ENCODE assay signal across 8 cellular contexts in the genomic region with DNA sequence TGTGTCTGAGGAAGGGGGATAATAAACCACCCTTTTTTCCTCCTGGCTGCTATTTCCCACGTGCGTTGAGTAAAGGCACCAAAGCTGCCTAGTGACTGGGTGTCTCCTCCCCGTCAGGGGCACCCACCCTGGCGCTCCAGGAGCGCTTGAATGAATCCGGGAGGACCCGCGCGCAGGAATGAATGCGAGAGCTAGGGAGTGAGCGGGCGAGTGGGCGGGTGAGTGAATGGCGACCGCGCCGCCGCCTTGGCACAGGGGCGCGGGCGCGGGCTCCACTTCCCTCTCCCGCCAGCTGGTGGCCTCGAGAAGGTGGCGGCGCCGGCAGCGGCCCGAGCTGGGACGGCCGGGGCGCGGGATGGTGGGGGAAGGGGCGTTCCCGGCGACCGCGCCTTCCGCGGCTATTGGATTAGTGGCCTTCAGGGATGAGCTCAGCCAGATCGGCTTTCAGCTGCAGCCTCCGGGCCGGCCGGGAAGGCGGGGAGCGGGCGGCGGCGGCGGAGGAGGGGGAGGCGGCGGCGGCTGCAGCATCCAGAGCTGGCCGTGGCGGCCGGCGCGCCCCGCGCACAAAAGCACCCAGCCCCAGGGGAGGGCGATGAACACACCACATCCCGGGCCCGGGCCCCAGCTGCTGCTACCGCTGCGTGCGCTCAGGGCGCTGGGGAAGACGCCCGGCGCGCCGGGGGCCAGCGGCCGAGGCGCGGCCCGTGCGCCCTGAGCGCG. TPM values are rescaled to one million over a fixed set of nuclear protein-coding genes. Genes with fewer than 3 reads are reported as not detected.
DNase-seq lines count a peak whose midpoint lies in the region; ATAC-seq and TF ChIP-seq lines count a peak whose summit lies in the region.

TSS of gene SPSB4 (plus strand) at position 435 of the 720 bp plus-strand sequence. CDS start 14,758 bp downstream, outside the sequence.

- H3K4me3 ChIP-seq in cardiac muscle cell (peak within 1 kb of the TSS; percentile 86), PC-3 (ENCODE audit: low read length) (no peak within 1 kb of the TSS)

- peaks cover 18% of the 10 kb centered on the region for H3K4me1 Mint-ChIP-seq in activated CD8-positive, alpha-beta T cell treated with anti-CD3 and anti-CD28 coated beads, Interleukin-2, amount 10 ng/mL, durations not matched to agents 7 days and 5 days (ENCODE audit: low read depth)
- H3K4me1 Mint-ChIP-seq in progenitor cell of endocrine pancreas (ENCODE audit: low read depth), result peaks cover 8% of the 10 kb centered on the region

- no peak within 1 kb of the TSS for H3K27ac Mint-ChIP-seq in activated CD8-positive, alpha-beta T cell treated with anti-CD3 and anti-CD28 coated beads, Interleukin-2, amount 10 ng/mL, durations not matched to agents 7 days and 5 days
- H3K27ac Mint-ChIP-seq in progenitor cell of endocrine pancreas, result peak within 1 kb of the TSS; percentile 54

- TF ChIP-seq CTCF in cardiac muscle cell (IDR thresholded peaks at IDR 0.05; ENCODE audit: low read depth, low read length) (no peak), progenitor cell of endocrine pancreas (IDR thresholded peaks at IDR 0.05; ENCODE audit: unreplicated experiment) (peak; percentile 61), PC-3 (conservative IDR thresholded peaks at IDR 0.05; ENCODE audit: low read depth, low read length) (no peak)

- H3K9ac ChIP-seq in PC-3 (ENCODE audit: low read length), result no peak within 1 kb of the TSS

- intact Hi-C loops in PC-3 (cut with micrococcal nuclease), result no loop called here

- H3K9me2 ChIP-seq in PC-3 (replicated peaks; ENCODE audit: low read length), result no peaks in the 10 kb centered on the region

- H3K36me3 ChIP-seq in cardiac muscle cell (no peaks in the 10 kb centered on the region), PC-3 (ENCODE audit: low read depth, low read length) (no peaks in the 10 kb centered on the region)

- H2AFZ ChIP-seq in PC-3 (ENCODE audit: low read length), result no peak within 1 kb of the TSS

- DNase-seq in NCI-H345 (lab: John Stamatoyannopoulos, UW) (peak; percentile 12), NCI-H345 treated with DMSO at 0.1 percent for 48 hours (lab: John Stamatoyannopoulos, UW; ENCODE audit: unreplicated experiment) (no peak), NCI-H1930 (lab: John Stamatoyannopoulos, UW) (peak; percentile 66 to 81), cardiac muscle cell (ENCODE audit: low read depth in 1 of 2, low spot score in 1 of 2) (peak; percentile 41 to 95), progenitor cell of endocrine pancreas (ENCODE audit: low spot score, unreplicated experiment) (peak; percentile 80), PC-3 (no peak)
- DNase-seq in activated CD8-positive, alpha-beta T cell treated with anti-CD3 and anti-CD28 coated beads, Interleukin-2, amount 10 ng/mL, durations not matched to agents 7 days and 5 days, result peak; percentile 29

- H3K27ac ChIP-seq in cardiac muscle cell (peak within 1 kb of the TSS; percentile 78), PC-3 (ENCODE audit: low read length) (no peak within 1 kb of the TSS)

- H3K4me1 ChIP-seq in cardiac muscle cell (ENCODE audit: low read depth) (peaks cover 22% of the 10 kb centered on the region), PC-3 (ENCODE audit: insufficient read depth, low read length) (no peaks in the 10 kb centered on the region)

- no peaks in the 10 kb centered on the region for H3K79me2 ChIP-seq in PC-3 (ENCODE audit: low read length)

- peak; percentile 69 for ATAC-seq in activated CD8-positive, alpha-beta T cell treated with anti-CD3 and anti-CD28 coated beads, Interleukin-2, amount 10 ng/mL, durations not matched to agents 7 days and 5 days
- ATAC-seq in GM21825 (IDR thresholded peaks at IDR 0.05; ENCODE audit: unreplicated experiment), result no peak
- no peak for ATAC-seq in PC-3

- POLR2A ChIA-PET in activated CD8-positive, alpha-beta T cell treated with anti-CD3 and anti-CD28 coated beads, Interleukin-2, amount 10 ng/mL, durations not matched to agents 7 days and 5 days (lab: Charles Lee), result no interaction called here
- POLR2A ChIA-PET in PC-3 (lab: Charles Lee; ENCODE audit: unreplicated experiment), result no interaction called here

- no peak within 1 kb of the TSS for H3K4me2 ChIP-seq in PC-3 (ENCODE audit: low read length)

- H4K20me1 ChIP-seq in PC-3 (ENCODE audit: low read length), result no peaks in the 10 kb centered on the region

- peaks cover 66% of the 10 kb centered on the region for H3K27me3 Mint-ChIP-seq in activated CD8-positive, alpha-beta T cell treated with anti-CD3 and anti-CD28 coated beads, Interleukin-2, amount 10 ng/mL, durations not matched to agents 7 days and 5 days (ENCODE audit: low read depth)
- peaks cover 59% of the 10 kb centered on the region for H3K27me3 Mint-ChIP-seq in progenitor cell of endocrine pancreas

- H3K36me3 Mint-ChIP-seq in activated CD8-positive, alpha-beta T cell treated with anti-CD3 and anti-CD28 coated beads, Interleukin-2, amount 10 ng/mL, durations not matched to agents 7 days and 5 days (ENCODE audit: low read depth), result no peaks in the 10 kb centered on the region
- H3K36me3 Mint-ChIP-seq in progenitor cell of endocrine pancreas (ENCODE audit: insufficient read depth), result no peaks in the 10 kb centered on the region

- H3K27me3 ChIP-seq in cardiac muscle cell (peaks cover 7% of the 10 kb centered on the region), PC-3 (ENCODE audit: low read length) (peaks cover 48% of the 10 kb centered on the region)

- H3F3A ChIP-seq in PC-3 (ENCODE audit: low read length, unreplicated experiment), result no peaks in the 10 kb centered on the region

- H3K9me3 ChIP-seq in cardiac muscle cell (ENCODE audit: low read depth) (no peaks in the 10 kb centered on the region), PC-3 (ENCODE audit: low read length) (no peaks in the 10 kb centered on the region)

- BruUV-seq in PC-3 (replicated peaks; lab: Mats Ljungman, UMichigan), result no TSS peak

- CTCF ChIA-PET in activated CD8-positive, alpha-beta T cell treated with anti-CD3 and anti-CD28 coated beads, Interleukin-2, amount 10 ng/mL, durations not matched to agents 7 days and 5 days (lab: Charles Lee), result interaction anchor here (0.8 to 2.6 kb wide), 6 partner anchors 11 to 134 kb away, joined by 3 to 11 read pairs (median 3); no protein-coding TSS in a partner anchor
- CTCF ChIA-PET in PC-3 (lab: Charles Lee), result no interaction called here

- no peaks in the 10 kb centered on the region for H3K9me3 Mint-ChIP-seq in activated CD8-positive, alpha-beta T cell treated with anti-CD3 and anti-CD28 coated beads, Interleukin-2, amount 10 ng/mL, durations not matched to agents 7 days and 5 days (ENCODE audit: insufficient read depth)
- no peaks in the 10 kb centered on the region for H3K9me3 Mint-ChIP-seq in progenitor cell of endocrine pancreas (ENCODE audit: low read depth)

- peak within 1 kb of the TSS; percentile 67 for H3K4me3 Mint-ChIP-seq in activated CD8-positive, alpha-beta T cell treated with anti-CD3 and anti-CD28 coated beads, Interleukin-2, amount 10 ng/mL, durations not matched to agents 7 days and 5 days
- H3K4me3 Mint-ChIP-seq in progenitor cell of endocrine pancreas (ENCODE audit: low read depth), result peak within 1 kb of the TSS; percentile 78

RNA-seq across cellular contexts. Expression of gene SPSB4, which starts in this region (rescaled TPM):
- not detected for total RNA-seq in activated CD8-positive, alpha-beta T cell treated with anti-CD3 and anti-CD28 coated beads, Interleukin-2, amount 10 ng/mL, durations not matched to agents 7 days and 5 days
- total RNA-seq in cardiac muscle cell (66.4 and 82.2 TPM in 2 replicates), progenitor cell of endocrine pancreas (9.5 and 12.7 TPM in 2 replicates), PC-3 (2014; rRNA removed) (not detected in 2 replicates)
- polyA plus RNA-seq in cardiac muscle cell, result 57.0 and 58.3 TPM in 2 replicates

Comparison
In these comparisons a context has a peak if more than half of its experiments do, and no peak if none do; other contexts are left out.
1. RNA of gene SPSB4 (total RNA-seq): 66.4 to 82.2 TPM in cardiac muscle cell and 9.5 to 12.7 TPM in progenitor cell of endocrine pancreas; not detected in activated CD8-positive, alpha-beta T cell treated with anti-CD3 and anti-CD28 coated beads, Interleukin-2, amount 10 ng/mL, durations not matched to agents 7 days and 5 days and not detected in PC-3; every median in the first group is over 10 times any median in the second.
2. DNase-seq: peak in NCI-H345 (single experiment), NCI-H1930 (2 of 2), cardiac muscle cell (2 of 2) and progenitor cell of endocrine pancreas (single experiment); none in NCI-H345 treated with DMSO at 0.1 percent for 48 hours (single experiment) and PC-3 (single experiment).
3. Peak in DNase-seq and ATAC-seq in activated CD8-positive, alpha-beta T cell treated with anti-CD3 and anti-CD28 coated beads, Interleukin-2, amount 10 ng/mL, durations not matched to agents 7 days and 5 days; RNA of the gene not detected or under 1 TPM.